8 cellular contexts compared by ENCODE assay signal in genomic region chr14:58238252-58239247, GRCh38. TPM values are rescaled to one million over a fixed set of nuclear protein-coding genes. Genes with fewer than 3 reads are reported as not detected.
DNase-seq lines count a peak whose midpoint lies in the region; ATAC-seq and TF ChIP-seq lines count a peak whose summit lies in the region.

No MANE protein-coding gene starts in this region.

- no peak for TF ChIP-seq EP300 in ovary (IDR thresholded peaks at IDR 0.05)

- TF ChIP-seq CTCF in Peyer's patch (IDR thresholded peaks at IDR 0.05) (no peak), fibroblast of pulmonary artery (IDR thresholded peaks at IDR 0.05; ENCODE audit: low read length, missing control alignments) (no peak), ovary (IDR thresholded peaks at IDR 0.05) (no peak)

- H3K4me3 ChIP-seq in Peyer's patch (peak overlapping the region; percentile 41 to 63 (median 56)), fibroblast of pulmonary artery (replicated peaks; ENCODE audit: low read depth, low read length) (peak overlapping the region; percentile 74), ovary (peak overlapping the region; percentile 59)

- H3K27me3 ChIP-seq in Peyer's patch (no peaks in the 10 kb centered on the region), ovary (no peaks in the 10 kb centered on the region)

- H3K9me3 ChIP-seq in Peyer's patch (no peaks in the 10 kb centered on the region), ovary (no peaks in the 10 kb centered on the region)

- intact Hi-C loops in ovary (cut with DNase I): loop anchor here in 1 of 4 donors (2.0 kb wide), 1 partner anchor 38 kb away; the partner anchor contains the start of gene ACTR10

- TF ChIP-seq POLR2A in Peyer's patch (IDR thresholded peaks at IDR 0.05) (no peak), ovary (IDR thresholded peaks at IDR 0.05) (no peak)

- peak; percentile 21 for ATAC-seq in GM18502 (IDR thresholded peaks at IDR 0.05; ENCODE audit: poor library complexity, unreplicated experiment)
- ATAC-seq in HG03108 (IDR thresholded peaks at IDR 0.05; ENCODE audit: unreplicated experiment): no peak

- H3K27ac ChIP-seq in Peyer's patch (peak overlapping the region; percentile 63 to 76 (median 69)), ovary (peak overlapping the region; percentile 58 to 74)

- peaks cover 0 to 5% (median 0%) of the 10 kb centered on the region in 3 donors for H3K36me3 ChIP-seq in Peyer's patch
- H3K36me3 ChIP-seq in ovary: no peaks in the 10 kb centered on the region

- H3K4me1 ChIP-seq in Peyer's patch: peaks cover 0 to 9% (median 0%) of the 10 kb centered on the region in 4 donors
- H3K4me1 ChIP-seq in ovary (ENCODE audit: insufficient read depth): peaks cover 3% of the 10 kb centered on the region

- WGBS in ovary, 3 donors: 3 to 9% (median 4%) methylated on average over 16 of the region's 16 CpGs

- DNase-seq in Peyer's patch: no peak
- peak; percentile 42 for DNase-seq in fibroblast of pulmonary artery (ENCODE audit: low read depth)
- peak; percentile 39 to 71 (median 51) for DNase-seq in ovary
- DNase-seq in hepatic stellate cell (ENCODE audit: low spot score): no peak
- no peak for DNase-seq in NCI-H774 (lab: John Stamatoyannopoulos, UW)
- DNase-seq in SHP77 treated with DMSO at 0.1 percent for 48 hours (lab: John Stamatoyannopoulos, UW): no peak

RNA-seq across cellular contexts. Expression of gene PSMA3, which starts 6.1 kb away (rescaled TPM):
- total RNA-seq in Peyer's patch (100 to 1,000 TPM in 2 of 4 donors, 10 to 100 TPM in 2; 78.5 to 199 (median 112) TPM), ovary (100 to 1,000 TPM in 3 of 7 donors, 10 to 100 TPM in 4; 68.5 to 136 (median 93.4) TPM)
- polyA plus RNA-seq in ovary: 10 to 100 TPM; 68.1 to 75.6 TPM

RNA-seq across cellular contexts. Expression of gene ACTR10, which starts 38.6 kb away (rescaled TPM):
- total RNA-seq in Peyer's patch (10 to 100 TPM; 37.1 to 70.6 (median 44.9) TPM), ovary (10 to 100 TPM; 54.1 to 87.3 (median 71.2) TPM)
- polyA plus RNA-seq in ovary: 100 to 1,000 TPM in 1 of 2 donors, 10 to 100 TPM in 1; 80.1 to 105 TPM

RNA-seq across cellular contexts. Expression of gene ARID4A, which starts 59.8 kb away (rescaled TPM):
- total RNA-seq in Peyer's patch (10 to 100 TPM; 22.9 to 66.0 (median 26.7) TPM), ovary (10 to 100 TPM; 17.8 to 29.2 (median 25.8) TPM)
- 10 to 100 TPM; 10.1 to 15.7 TPM for polyA plus RNA-seq in ovary

Comparison
In these comparisons a context has a peak if more than half of its experiments do, and no peak if none do; other contexts are left out.
1. DNase-seq: peak in fibroblast of pulmonary artery (single experiment) and ovary (5 of 5); none in Peyer's patch (0 of 3), hepatic stellate cell (single experiment), NCI-H774 (single experiment) and SHP77 treated with DMSO at 0.1 percent for 48 hours (single experiment).
2. Peak in every context shown above with its lines, with median percentiles within 50 percentile points of each other: H3K4me3 ChIP-seq.